Comparison of ENCODE assay signal across 26 cellular contexts in the genomic region with DNA sequence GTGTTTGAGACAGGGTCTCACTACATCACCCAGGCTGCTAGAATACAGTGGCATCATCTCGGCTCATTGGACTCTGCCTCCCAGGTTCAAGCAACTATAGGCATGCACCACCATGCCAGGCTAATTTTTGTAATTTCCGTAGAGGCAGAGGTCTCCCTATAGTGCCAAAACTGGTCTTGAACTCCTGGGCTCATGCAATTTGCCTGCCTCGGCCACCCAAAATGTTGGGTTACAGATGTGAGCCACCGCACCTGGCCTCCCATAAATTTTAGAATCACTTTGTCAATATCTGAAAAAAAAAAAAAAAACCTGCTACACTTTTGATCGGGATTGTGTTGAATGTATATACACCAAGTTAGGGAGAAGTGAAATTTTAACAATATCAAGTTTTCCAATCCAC. TPM values are rescaled to one million over a fixed set of nuclear protein-coding genes. Genes with fewer than 3 reads are reported as not detected.
DNase-seq lines count a peak whose midpoint lies in the region; FAIRE-seq and TF ChIP-seq lines count a peak whose summit lies in the region.
"Had no signal": no experiment of that assay in that cellular context is flagged by ENCODE, and none has a peak within 500 bp of the region (broad histone marks: within the 10 kb centered on the region; RNA-seq: fewer than 3 reads in every experiment).

No MANE protein-coding gene starts in this region.

- TF ChIP-seq EP300 in sigmoid colon (IDR thresholded peaks at IDR 0.05) (no peak), tibial nerve (IDR thresholded peaks at IDR 0.05) (no peak)

- H3K27ac ChIP-seq in sigmoid colon (no peak overlapping the region), tibial nerve (no peak overlapping the region), adrenal gland (no peak overlapping the region)
- H3K27ac ChIP-seq: BLaER1 had no signal

- H3K36me3 ChIP-seq in sigmoid colon (no peaks in the 10 kb centered on the region), tibial nerve (no peaks in the 10 kb centered on the region), adrenal gland (replicated peaks in 1 of 2) (no peaks in the 10 kb centered on the region)
- H3K36me3 ChIP-seq: BE2C, BLaER1 had no signal

- H3K4me1 ChIP-seq in sigmoid colon, result no peaks in the 10 kb centered on the region
- no peaks in the 10 kb centered on the region for H3K4me1 ChIP-seq in tibial nerve
- no peaks in the 10 kb centered on the region for H3K4me1 ChIP-seq in adrenal gland (replicated peaks in 1 of 2)
- H3K4me1 ChIP-seq: BE2C, BLaER1 had no signal

- DNase-seq in mesenteric fat pad (ENCODE audit: low spot score), result peak; percentile 14
- DNase-seq in sigmoid colon, result peak; percentile 6
- no peak for DNase-seq in urothelium cell line (ENCODE audit: low spot score)
- no peak for DNase-seq in tibial nerve (ENCODE audit: low spot score in 2 of 2)
- DNase-seq in midbrain (lab: John Stamatoyannopoulos, UW), result no peak
- DNase-seq in adrenal gland, result no peak
- DNase-seq: 8988T; ACHN; BE2C; C1 segment of cervical spinal cord; CD4-positive, alpha-beta memory T cell; CD4-positive, CD25-positive, alpha-beta regulatory T cell; CD8-positive, alpha-beta memory T cell; COR-L47; DMS 273 treated with DMSO at 0.1 percent for 48 hours; DMS153; DMS53; DMS79; DND-41; EL; GF-D8 had no signal

- WGBS in sigmoid colon, 2 donors, result 88 to 91% methylated on average over 5 of the region's 5 CpGs
- WGBS in tibial nerve, 2 donors, result 91 to 94% methylated on average over 5 of the region's 5 CpGs
- WGBS in adrenal gland, 4 donors, result 62 to 81% (median 78%) methylated on average over 4 to 5 of the region's 5 CpGs

- no peak overlapping the region for H3K4me3 ChIP-seq in sigmoid colon
- no peak overlapping the region for H3K4me3 ChIP-seq in tibial nerve
- H3K4me3 ChIP-seq in adrenal gland, result no peak overlapping the region
- H3K4me3 ChIP-seq: BLaER1 had no signal

- H3K27me3 ChIP-seq in sigmoid colon, result no peaks in the 10 kb centered on the region
- H3K27me3 ChIP-seq in tibial nerve, result no peaks in the 10 kb centered on the region
- peaks cover 24% of the 10 kb centered on the region for H3K27me3 ChIP-seq in adrenal gland
- H3K27me3 ChIP-seq: BLaER1 had no signal

- intact Hi-C loops in sigmoid colon (cut with DNase I) (no loop called here), adrenal gland (cut with DNase I) (no loop called here)

- H3K9me3 ChIP-seq in sigmoid colon (peaks cover 0 to 5% (median 0%) of the 10 kb centered on the region in 4 donors), tibial nerve (peaks cover 0 to 5% (median 0%) of the 10 kb centered on the region in 4 donors), adrenal gland (replicated peaks in 1 of 3) (peaks cover 0 to 5% (median 0%) of the 10 kb centered on the region in 3 donors)
- H3K9me3 ChIP-seq: BE2C, BLaER1 had no signal

- TF ChIP-seq CTCF in sigmoid colon (IDR thresholded peaks at IDR 0.05) (no peak), tibial nerve (IDR thresholded peaks at IDR 0.05) (no peak), adrenal gland (IDR thresholded peaks at IDR 0.05) (no peak)

- FAIRE-seq in G401.6 (lab: Jason Lieb, UNC) (peak; percentile 17), urothelium cell line (lab: Jason Lieb, UNC) (peak; percentile 72)
- FAIRE-seq: GM12891, GM19239 had no signal

- no peak for TF ChIP-seq POLR2A in sigmoid colon (IDR thresholded peaks at IDR 0.05)
- no peak for TF ChIP-seq POLR2A in tibial nerve (IDR thresholded peaks at IDR 0.05)
- no peak for TF ChIP-seq POLR2A in adrenal gland (IDR thresholded peaks at IDR 0.05)

RNA-seq across cellular contexts. Expression of gene PLEKHF1, which starts 11.9 kb away (rescaled TPM):
- total RNA-seq in mesenteric fat pad (9.1 TPM), sigmoid colon (10 to 100 TPM; 19.4 to 34.6 (median 22.6) TPM), tibial nerve (100 to 1,000 TPM in 2 of 4 donors, 10 to 100 TPM in 2; 52.2 to 119 (median 89.0) TPM), adrenal gland (10 to 100 TPM in 3 of 8 donors, 1 to 10 TPM in 5; 1.7 to 23.1 (median 6.9) TPM)
- polyA plus RNA-seq in sigmoid colon (10 to 100 TPM in 1 of 3 donors, 1 to 10 TPM in 2; 1.2 to 13.0 (median 6.0) TPM), adrenal gland (1 to 10 TPM in 2 of 3 donors, under 1 TPM in 1; 0.62 to 9.5 (median 7.9) TPM)
- total RNA-seq: A673 had no signal

RNA-seq across cellular contexts. Expression of gene POP4, which starts 47.3 kb away (rescaled TPM):
- 57.4 TPM for total RNA-seq in mesenteric fat pad
- total RNA-seq in sigmoid colon, result 10 to 100 TPM; 33.5 to 58.5 (median 52.1) TPM
- polyA plus RNA-seq in sigmoid colon, result 100 to 1,000 TPM in 1 of 3 donors, 10 to 100 TPM in 2; 68.5 to 103 (median 92.1) TPM
- total RNA-seq in tibial nerve, result 10 to 100 TPM; 43.7 to 57.2 (median 51.2) TPM
- total RNA-seq in adrenal gland, result 100 to 1,000 TPM in 1 of 8 donors, 10 to 100 TPM in 7; 65.4 to 103 (median 71.3) TPM
- polyA plus RNA-seq in adrenal gland, result 100 to 1,000 TPM in 1 of 3 donors, 10 to 100 TPM in 2; 79.9 to 134 (median 85.5) TPM

Comparison
In these comparisons a context has a peak if more than half of its experiments do, and no peak if none do; other contexts are left out.
1. DNase-seq: peak in mesenteric fat pad (single experiment) and sigmoid colon (single experiment); none in urothelium cell line (single experiment), tibial nerve (0 of 2), midbrain (single experiment) and adrenal gland (0 of 7).